35 cellular contexts compared by ENCODE assay signal in genomic region chr1:90407737-90408136, GRCh38.
"Had no signal": no experiment of that assay in that cellular context is flagged by ENCODE, and none has a peak within 500 bp of the region (broad histone marks: within the 10 kb centered on the region; RNA-seq: fewer than 3 reads in every experiment).

No MANE protein-coding gene starts in this region.

- H3K4me3 ChIP-seq: MG63 had no signal

- H3K27me3 ChIP-seq: MG63 had no signal

- H3K36me3 ChIP-seq: MG63 had no signal

- H3K27ac ChIP-seq: KMS-11 had no signal

- DNase-seq: Karpas-422, Kasumi-1, KBM-7, KG1, MG63, MM.1S, MV-4-11, NCI-H1048, NCI-H1092, NCI-H1092 treated with DMSO at 0.1 percent for 48 hours, NCI-H1105, NCI-H1105 treated with DMSO at 0.1 percent for 48 hours, NCI-H1417, NCI-H1417 treated with DMSO at 0.1 percent for 48 hours, NCI-H1436, NCI-H1436 treated with DMSO at 0.1 percent for 48 hours, NCI-H146, NCI-H1694, NCI-H1694 treated with DMSO at 0.1 percent for 48 hours, NCI-H187, NCI-H187 treated with DMSO at 0.1 percent for 48 hours, NCI-H1930, NCI-H2029, NCI-H2029 treated with DMSO at 0.1 percent for 48 hours, NCI-H2081, NCI-H2081 treated with DMSO at 0.1 percent for 48 hours, NCI-H2107, NCI-H2171, NCI-H2171 treated with DMSO at 0.1 percent for 48 hours, NCI-H2227 treated with DMSO at 0.1 percent for 48 hours, NCI-H226, NCI-H345, NCI-H446, NCI-H446 treated with DMSO at 0.1 percent for 48 hours had no signal

- H3K4me2 ChIP-seq: KMS-11 had no signal

- H3K9ac ChIP-seq: KMS-11 had no signal

- H3K9me3 ChIP-seq: MG63 had no signal
